In the genomic region with DNA sequence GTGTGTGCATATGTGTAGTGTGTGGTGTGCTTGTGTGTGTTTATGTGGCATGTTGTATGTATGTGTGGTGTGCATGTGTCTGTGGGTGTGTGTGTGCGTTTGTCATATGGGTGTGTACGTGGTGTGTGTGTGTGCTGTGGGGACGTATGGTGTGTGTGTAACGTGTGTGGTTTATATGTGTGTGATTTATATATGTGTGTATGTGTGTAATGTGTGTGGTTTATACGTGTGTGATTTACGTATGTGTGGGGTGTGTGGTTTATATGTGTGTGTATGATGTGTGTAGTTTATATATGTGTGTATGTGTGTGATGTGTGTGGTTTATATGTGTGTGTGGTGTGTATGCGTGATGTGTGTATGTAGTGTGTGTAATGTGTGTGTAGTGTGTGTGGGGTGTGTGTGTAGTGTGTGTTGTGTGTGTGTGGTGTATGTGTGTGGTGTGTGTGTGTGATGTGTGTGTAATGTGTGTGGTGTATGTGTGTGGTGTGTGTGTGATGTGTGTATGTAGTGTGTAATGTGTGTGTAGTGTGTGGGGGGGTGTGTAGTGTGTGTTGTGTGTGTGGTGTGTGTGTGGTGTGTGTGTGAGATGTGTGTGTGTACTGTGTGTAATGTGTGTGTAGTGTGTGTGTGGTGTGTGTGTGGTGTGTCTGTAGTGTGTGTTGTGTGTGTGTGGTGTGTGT, we compare ENCODE assay signal across 17 cellular contexts. TPM values are rescaled to one million over a fixed set of nuclear protein-coding genes. Genes with fewer than 3 reads are reported as not detected.
DNase-seq lines count a peak whose midpoint lies in the region; ATAC-seq, FAIRE-seq and TF ChIP-seq lines count a peak whose summit lies in the region.
"Had no signal": no experiment of that assay in that cellular context is flagged by ENCODE, and none has a peak within 500 bp of the region (broad histone marks: within the 10 kb centered on the region; RNA-seq: fewer than 3 reads in every experiment).

No MANE protein-coding gene starts in this region.

- peak overlapping the region; percentile 98 for H2BK20ac ChIP-seq in IMR-90 (ENCODE audit: low read depth, low read length)

- dilution Hi-C loops in IMR-90 (cut with HindIII; ENCODE audit: low sequenced_read_pairs, unreplicated experiment) = no loop called here

- no peak for TF ChIP-seq EP300 in esophagus muscularis mucosa (IDR thresholded peaks at IDR 0.05)

- TF ChIP-seq CTCF in IMR-90 (conservative IDR thresholded peaks at IDR 0.05; ENCODE audit: low read depth, low read length) = no peak
- no peak for TF ChIP-seq CTCF in esophagus muscularis mucosa (IDR thresholded peaks at IDR 0.05)
- TF ChIP-seq CTCF in osteocyte (IDR thresholded peaks at IDR 0.05) = no peak
- TF ChIP-seq CTCF in kidney (IDR thresholded peaks at IDR 0.05; ENCODE audit: borderline replicate concordance, extremely low read depth, insufficient read depth) = no peak

- POLR2A ChIA-PET in IMR-90 (lab: Charles Lee; ENCODE audit: unreplicated experiment) = no interaction called here

- H3K4me3 ChIP-seq in IMR-90 (ENCODE audit: insufficient read depth, low read depth, low read length) (no peak overlapping the region), esophagus muscularis mucosa (peak overlapping the region in 3 of 4 donors; percentile 32 to 51 (median 32)), kidney (ENCODE audit: low read length in 2 of 2) (no peak overlapping the region)
- H3K4me3 ChIP-seq: adrenal gland, heart right ventricle had no signal

- H3K9me3 ChIP-seq in IMR-90 (ENCODE audit: control insufficient read depth, insufficient read depth, low read length) (peaks cover 4% of the 10 kb centered on the region), esophagus muscularis mucosa (peaks cover 0 to 10% (median 5%) of the 10 kb centered on the region in 4 donors), kidney (ENCODE audit: control insufficient read depth in 1 of 2, low read length in 2 of 2) (no peaks in the 10 kb centered on the region)
- H3K9me3 ChIP-seq: adrenal gland had no signal

- peak overlapping the region; percentile 92 for H2AFZ ChIP-seq in IMR-90 (replicated peaks; ENCODE audit: low read length, poor library complexity)

- peak overlapping the region; percentile 44 for H3K9ac ChIP-seq in IMR-90 (ENCODE audit: low read depth, low read length)
- no peak overlapping the region for H3K9ac ChIP-seq in kidney (ENCODE audit: low read length in 2 of 2)

- peak overlapping the region; percentile 92 for H2AK9ac ChIP-seq in IMR-90 (replicated peaks; ENCODE audit: low read depth, low read length, poor library complexity)

- peak overlapping the region; percentile 96 for H3K18ac ChIP-seq in IMR-90 (ENCODE audit: low read depth, low read length)

- 85 to 100% methylated on average over 5 to 7 of the region's 7 CpGs for WGBS in IMR-90 (ENCODE audit: extremely low coverage in 2 of 2, insufficient read length in 1 of 2), 2 experiments
- 89% methylated on average over 7 of the region's 7 CpGs for WGBS in esophagus muscularis mucosa

- peaks cover 2% of the 10 kb centered on the region for H3K9me3 Mint-ChIP-seq in osteocyte (ENCODE audit: unreplicated experiment)

- H3K4me3 Mint-ChIP-seq in osteocyte (ENCODE audit: unreplicated experiment) = no peak overlapping the region
- H3K4me3 Mint-ChIP-seq: memory B cell, nephron had no signal

- peak overlapping the region; percentile 91 for H3K14ac ChIP-seq in IMR-90 (replicated peaks; ENCODE audit: low read depth, low read length)

- H3K56ac ChIP-seq in IMR-90 (ENCODE audit: extremely low read depth, insufficient read depth, low read length) = peak overlapping the region; percentile 47; the same call in 1 of the 2 replicates

- H4K8ac ChIP-seq in IMR-90 (ENCODE audit: low read depth in 2 of 2, low read length in 2 of 2) = peak overlapping the region; percentile 97 to 98

- no peak; the same call in 1 of the 2 replicates for ATAC-seq in IMR-90 (ENCODE audit: low read depth)
- no peak for ATAC-seq in activated CD4-positive, CD25-positive, alpha-beta regulatory T cell treated with anti-CD3 and anti-CD28 coated beads, Interleukin-2, amount 50 U/mL, for 24 hours

- H3K4me1 Mint-ChIP-seq in osteocyte (ENCODE audit: unreplicated experiment) = peaks cover 36% of the 10 kb centered on the region

- peak overlapping the region; percentile 97 for H4K5ac ChIP-seq in IMR-90 (ENCODE audit: low read depth, low read length)

- FAIRE-seq in urothelium cell line (lab: Jason Lieb, UNC) = peak; percentile 100
- FAIRE-seq in kidney (lab: Jason Lieb, UNC) = no peak

- peak overlapping the region; percentile 100 for H3K4ac ChIP-seq in IMR-90 (ENCODE audit: low read depth, low read length)

- H3K27me3 ChIP-seq in IMR-90 (ENCODE audit: control insufficient read depth, insufficient read depth, low read length) (no peaks in the 10 kb centered on the region), esophagus muscularis mucosa (no peaks in the 10 kb centered on the region)
- H3K27me3 ChIP-seq: adrenal gland, heart right ventricle had no signal

- H3K36me3 Mint-ChIP-seq in osteocyte (ENCODE audit: unreplicated experiment) = no peaks in the 10 kb centered on the region
- H3K36me3 Mint-ChIP-seq: memory B cell had no signal

- H2AK5ac ChIP-seq in IMR-90 (ENCODE audit: low read depth, low read length) = peak overlapping the region; percentile 100

- H3K27me3 Mint-ChIP-seq in osteocyte (ENCODE audit: unreplicated experiment) = no peaks in the 10 kb centered on the region

- no peak for TF ChIP-seq RAD21 in IMR-90 (IDR thresholded peaks at IDR 0.05; ENCODE audit: low read length)

- H2BK15ac ChIP-seq in IMR-90 (ENCODE audit: low read depth, low read length) = peak overlapping the region; percentile 100

- peak overlapping the region; percentile 84 for H3K27ac Mint-ChIP-seq in osteocyte (ENCODE audit: unreplicated experiment)
- H3K27ac Mint-ChIP-seq: memory B cell, nephron had no signal

- peak overlapping the region; percentile 98 for H4K91ac ChIP-seq in IMR-90 (ENCODE audit: insufficient read depth, low read depth, low read length)

- H3K4me2 ChIP-seq in IMR-90 (ENCODE audit: low read depth, low read length) = 0 out of 2 replicates have a peak overlapping the region, but pooled peaks have one; percentile 29

- peak overlapping the region; percentile 82 for H2BK5ac ChIP-seq in IMR-90 (ENCODE audit: low read depth, low read length, poor library complexity, severe bottlenecking)

- H3K23ac ChIP-seq in IMR-90 (ENCODE audit: low read depth, low read length) = peak overlapping the region; percentile 99

- DNase-seq in IMR-90 (no peak), esophagus muscularis mucosa (ENCODE audit: extremely low spot score) (no peak), osteocyte (ENCODE audit: extremely low spot score, unreplicated experiment) (no peak), urothelium cell line (ENCODE audit: low spot score) (no peak), kidney (no peak), ACHN (no peak)
- DNase-seq: activated effector memory CD4-positive, alpha-beta T cell treated with anti-CD3 and anti-CD28 coated beads, Interleukin-2, amount 50 U/mL, for 16 hours; caudate nucleus; effector CD4-positive, alpha-beta T cell; NCI-H1417 treated with DMSO at 0.1 percent for 48 hours; NCI-H748 treated with DMSO at 0.1 percent for 48 hours; stimulated activated naive CD4-positive, alpha-beta T cell treated with Interleukin-2 at 50 U/mL for 16 hours had no signal

- CTCF ChIA-PET in IMR-90 (lab: Yijun Ruan, JAX) = no interaction called here

- TF ChIP-seq POLR2A in IMR-90 (IDR thresholded peaks at IDR 0.05; ENCODE audit: low read depth, low read length) (peak; percentile 19; the same call in 1 of the 2 replicates), esophagus muscularis mucosa (IDR thresholded peaks at IDR 0.05; ENCODE audit: low read depth) (no peak)

- H3K79me1 ChIP-seq in IMR-90 (ENCODE audit: low read depth in 1 of 2, low read length in 2 of 2) = peaks cover 7 to 12% of the 10 kb centered on the region in 2 experiments; a peak in 3 of 4 replicates

- no peaks in the 10 kb centered on the region; the same call in 1 of the 2 replicates for H4K20me1 ChIP-seq in IMR-90 (ENCODE audit: insufficient read depth, low read length)

- peak overlapping the region; percentile 97 for H2BK120ac ChIP-seq in IMR-90 (ENCODE audit: low read depth, low read length)

- in situ Hi-C loops in IMR-90 (cut with MboI; ENCODE audit: low sequenced_read_pairs) = no loop called here
- in situ Hi-C loops in ACHN (cut with HindIII; ENCODE audit: low pct_ligation_motif_present, low pct_unique_long_range_greater_than_20kb, low sequenced_read_pairs) = no loop called here

- intact Hi-C loops in IMR-90 (cut with micrococcal nuclease) = no loop called here
- intact Hi-C loops in esophagus muscularis mucosa (cut with DNase I) = loop anchor here (5.0 kb wide), 1 partner anchor 85 kb away; no protein-coding TSS in a partner anchor
- intact Hi-C loops in kidney (cut with DNase I) = no loop called here

- H3K27ac ChIP-seq in IMR-90 (ENCODE audit: insufficient read depth, low read length) = peak overlapping the region; percentile 82
- peak overlapping the region; percentile 80 to 86 (median 82) for H3K27ac ChIP-seq in esophagus muscularis mucosa (replicated peaks in 1 of 4)
- no peak overlapping the region for H3K27ac ChIP-seq in kidney (ENCODE audit: low read depth in 2 of 2, low read length in 2 of 2)

- peaks cover 26% of the 10 kb centered on the region for H3K4me1 ChIP-seq in IMR-90 (ENCODE audit: control insufficient read depth, insufficient read depth, low read length)
- peaks cover 12 to 35% (median 30%) of the 10 kb centered on the region in 4 donors for H3K4me1 ChIP-seq in esophagus muscularis mucosa
- H3K4me1 ChIP-seq in kidney (ENCODE audit: control insufficient read depth in 1 of 2, insufficient read depth in 1 of 2, low read depth in 1 of 2, low read length in 2 of 2) = peaks cover 0 to 5% of the 10 kb centered on the region in 2 donors

- no TSS peak for BruUV-seq in IMR-90 (replicated peaks; lab: Mats Ljungman, UMichigan)

- peaks cover 9% of the 10 kb centered on the region for H3K9me1 ChIP-seq in IMR-90 (ENCODE audit: insufficient read depth, low read length)

- H3K36me3 ChIP-seq in IMR-90 (ENCODE audit: control insufficient read depth, insufficient read depth, low read length) (no peaks in the 10 kb centered on the region), esophagus muscularis mucosa (no peaks in the 10 kb centered on the region), kidney (ENCODE audit: control insufficient read depth in 1 of 2, insufficient read depth in 2 of 2, low read length in 2 of 2) (no peaks in the 10 kb centered on the region)
- H3K36me3 ChIP-seq: adrenal gland, heart right ventricle had no signal

TF ChIP-seq in IMR-90, 13 proteins besides CTCF, POLR2A, EP300 and RAD21 (continues in another document):
- TF ChIP-seq RCOR1 (IDR thresholded peaks at IDR 0.05; ENCODE audit: insufficient replicate concordance, low read length) (no peak), NFE2L2 (IDR thresholded peaks at IDR 0.05; ENCODE audit: low read depth, low read length) (no peak)

RNA-seq across cellular contexts. Expression of a gene that starts 32.3 kb away (rescaled TPM):
- total RNA-seq in IMR-90 (2012; rRNA removed) (39.7 and 39.8 TPM in 2 replicates), esophagus muscularis mucosa (100 to 1,000 TPM; 107 to 231 (median 201) TPM), osteocyte (126 and 130 TPM in 2 replicates), kidney (34.9 TPM)
- polyA plus RNA-seq in IMR-90 (2012; rRNA removed) (45.5 and 47.3 TPM in 2 replicates), kidney (ENCODE audit: insufficient read depth, low read depth, low replicate concordance) (6.7 TPM)
- 18.2 and 29.3 TPM in 2 replicates for polyA plus RNA-seq in IMR-90 (2012; cell fraction: cytosol; rRNA removed)
- polyA plus RNA-seq in IMR-90 (2012; cell fraction: nucleus; rRNA removed; ENCODE audit: low replicate concordance) = 152 and 210 TPM in 2 replicates

Comparison
In these comparisons a context has a peak if more than half of its experiments do, and no peak if none do; other contexts are left out.
1. H3K27ac ChIP-seq: peak in IMR-90 (single experiment) and esophagus muscularis mucosa (4 of 4); none in kidney (0 of 2).
2. H3K4me3 ChIP-seq: peak in esophagus muscularis mucosa (3 of 4); none in IMR-90 (single experiment) and kidney (0 of 2).